20 cellular contexts compared by ENCODE assay signal in the genomic region with DNA sequence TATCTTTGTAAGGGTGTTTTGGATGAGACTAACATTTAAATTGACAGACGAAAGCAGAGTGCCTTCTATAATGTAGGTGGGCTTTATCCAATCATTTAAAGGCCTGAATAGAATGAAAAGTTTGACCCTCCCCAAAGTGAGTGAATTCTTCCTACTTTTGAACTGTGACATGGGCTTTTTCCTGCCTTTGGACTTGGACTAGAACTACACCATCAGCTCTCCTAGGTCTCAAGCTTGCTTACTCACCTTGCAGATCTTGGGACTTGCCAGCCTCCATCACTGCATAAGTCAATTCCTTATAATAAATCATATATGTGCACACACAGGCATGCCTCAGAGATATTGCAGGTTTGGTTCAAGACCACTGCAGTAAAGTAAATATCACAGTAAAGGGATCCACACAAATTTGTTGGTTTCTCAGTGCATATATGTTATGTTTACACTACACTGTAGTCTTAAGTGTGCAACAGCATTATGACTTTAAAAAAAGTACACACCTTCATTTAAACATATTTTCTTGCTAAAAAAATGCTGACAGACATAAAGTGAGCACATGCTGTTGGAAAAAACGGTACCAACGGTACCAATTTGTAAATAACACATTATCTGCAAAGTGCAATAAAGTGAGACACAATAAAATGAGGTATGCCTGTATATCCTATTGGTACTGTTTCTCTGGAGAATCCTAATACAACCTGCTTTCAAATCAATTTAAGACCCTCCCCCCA. TPM values are rescaled to one million over a fixed set of nuclear protein-coding genes. Genes with fewer than 3 reads are reported as not detected.
DNase-seq lines count a peak whose midpoint lies in the region; ATAC-seq, FAIRE-seq and TF ChIP-seq lines count a peak whose summit lies in the region.
"Had no signal": no experiment of that assay in that cellular context is flagged by ENCODE, and none has a peak within 500 bp of the region (broad histone marks: within the 10 kb centered on the region; RNA-seq: fewer than 3 reads in every experiment).

No MANE protein-coding gene starts in this region.

- H3K36me3 ChIP-seq in K562 (ENCODE audit: control insufficient read depth, insufficient read depth, low read length) (no peaks in the 10 kb centered on the region), right atrium auricular region (no peaks in the 10 kb centered on the region)
- H3K36me3 ChIP-seq: MG63, Peyer's patch had no signal

- H3K9me3 ChIP-seq in CD4-positive, alpha-beta T cell (ENCODE audit: control insufficient read depth, low read length): no peaks in the 10 kb centered on the region
- H3K9me3 ChIP-seq in K562 (replicated peaks; ENCODE audit: control insufficient read depth, insufficient read depth, low read depth, low read length) (no peaks in the 10 kb centered on the region), right atrium auricular region (no peaks in the 10 kb centered on the region)
- H3K9me3 ChIP-seq: MG63, Peyer's patch, SK-N-SH had no signal

- H2AFZ ChIP-seq in K562 (ENCODE audit: low read depth, low read length): no peak overlapping the region

- no peak overlapping the region for H3K9ac ChIP-seq in K562 (ENCODE audit: insufficient read depth in 1 of 2, low read depth in 2 of 2, low read length in 2 of 2)
- H3K9ac ChIP-seq: SK-N-SH had no signal

- H3K4me1 Mint-ChIP-seq in CD4-positive, alpha-beta T cell (ENCODE audit: low read depth): peaks cover 6% of the 10 kb centered on the region
- H3K4me1 Mint-ChIP-seq in type B pancreatic cell (ENCODE audit: unreplicated experiment): peaks cover 10% of the 10 kb centered on the region

- TF ChIP-seq EP300 in K562 (IDR thresholded peaks at IDR 0.05; ENCODE audit: low read length): no peak

- no peaks in the 10 kb centered on the region for H4K20me1 ChIP-seq in K562 (replicated peaks; ENCODE audit: control insufficient read depth, insufficient read depth, low read length)

- in situ Hi-C loops in G401 (cut with HindIII; ENCODE audit: low sequenced_read_pairs): no loop called here
- in situ Hi-C loops in K562 (cut with MboI): no loop called here

- peak overlapping the region; percentile 85 for H3K27ac Mint-ChIP-seq in CD4-positive, alpha-beta T cell
- peak overlapping the region; percentile 98 for H3K27ac Mint-ChIP-seq in type B pancreatic cell

- H3K9me1 ChIP-seq in K562 (ENCODE audit: control insufficient read depth, insufficient read depth, low read length): no peaks in the 10 kb centered on the region

- no peak for TF ChIP-seq POLR2A in K562 (conservative IDR thresholded peaks at IDR 0.05)

- TF ChIP-seq CTCF in CD4-positive, alpha-beta T cell (IDR thresholded peaks at IDR 0.05): no peak
- no peak for TF ChIP-seq CTCF in K562 (IDR thresholded peaks at IDR 0.05 in 2 of 3, conservative IDR thresholded peaks at IDR 0.05 in 1 of 3; ENCODE audit: insufficient read depth in 2 of 3, low read depth in 1 of 3, low read length in 3 of 3)
- TF ChIP-seq CTCF in type B pancreatic cell (conservative IDR thresholded peaks at IDR 0.05): no peak
- TF ChIP-seq CTCF in right atrium auricular region (IDR thresholded peaks at IDR 0.05): no peak

- no peak overlapping the region for H3K4me2 ChIP-seq in K562 (ENCODE audit: insufficient read depth, low read length)

- CTCF ChIA-PET in CD4-positive, alpha-beta T cell (lab: Charles Lee): interaction anchor here (2.6 kb wide), 1 partner anchor 10 kb away, joined by 6 read pairs; no protein-coding TSS in a partner anchor
- CTCF ChIA-PET in K562 (lab: Yijun Ruan, JAX; ENCODE audit: low intra/inter-chr PET ratio): no interaction called here

- H3K9me3 Mint-ChIP-seq in CD4-positive, alpha-beta T cell: no peaks in the 10 kb centered on the region
- H3K9me3 Mint-ChIP-seq in type B pancreatic cell: peaks cover 4% of the 10 kb centered on the region

- ATAC-seq in CD4-positive, alpha-beta T cell (ENCODE audit: poor library complexity): no peak
- ATAC-seq in K562: no peak
- no peak for ATAC-seq in GM18517 (IDR thresholded peaks at IDR 0.05; ENCODE audit: unreplicated experiment)

- H3K4me3 ChIP-seq in K562 (no peak overlapping the region), right atrium auricular region (no peak overlapping the region)

- H3K4me3 Mint-ChIP-seq in CD4-positive, alpha-beta T cell: peak overlapping the region; percentile 54
- H3K4me3 Mint-ChIP-seq in type B pancreatic cell: no peak overlapping the region

- WGBS in K562 (ENCODE audit: insufficient coverage, low coverage, missing lambda C conversion rate): 79% methylated on average over 3 of the region's 3 CpGs

- TF ChIP-seq RAD21 in K562 (CRISPR knock-in tag; conservative IDR thresholded peaks at IDR 0.05 in 1 of 2, IDR thresholded peaks at IDR 0.05 in 1 of 2): no peak

- H3K4me1 ChIP-seq in K562 (replicated peaks in 1 of 2; ENCODE audit: control insufficient read depth in 2 of 2, insufficient read depth in 2 of 2, low read length in 2 of 2): peaks cover 14 to 16% of the 10 kb centered on the region in 2 experiments
- H3K4me1 ChIP-seq in right atrium auricular region: peaks cover 0 to 8% of the 10 kb centered on the region in 2 donors

- BruUV-seq in K562 (replicated peaks; lab: Mats Ljungman, UMichigan): no TSS peak

- no peak for FAIRE-seq in K562 (lab: Jason Lieb, UNC)
- FAIRE-seq: GM12891, H1 had no signal

- intact Hi-C loops in CD4-positive, alpha-beta T cell (cut with DNase I, micrococcal nuclease): loop anchor here in 1 of 2 experiments (5.0 to 10.0 kb wide), 5 partner anchors 125 to 882 kb away; a partner anchor contains a TSS
- intact Hi-C loops in K562 (cut with micrococcal nuclease): loop anchor here (5.0 kb wide), 1 partner anchor 70 kb away; no protein-coding TSS in a partner anchor

- H3K27me3 Mint-ChIP-seq in CD4-positive, alpha-beta T cell: no peaks in the 10 kb centered on the region
- no peaks in the 10 kb centered on the region for H3K27me3 Mint-ChIP-seq in type B pancreatic cell

- DNase-seq in CD4-positive, alpha-beta T cell: no peak
- peak; percentile 13 for DNase-seq in G401 (ENCODE audit: low spot score)
- DNase-seq in K562 (ENCODE audit: extremely low read depth in 1 of 4, low spot score in 3 of 4): no peak
- no peak for DNase-seq in type B pancreatic cell (ENCODE audit: extremely low spot score, unreplicated experiment)
- DNase-seq in iPS-NIHi7 (ENCODE audit: extremely low spot score): no peak
- no peak for DNase-seq in right atrium auricular region (ENCODE audit: low spot score)
- DNase-seq: CD4-positive, alpha-beta memory T cell; DMS 273 treated with DMSO at 0.1 percent for 48 hours; GF-D8; Karpas-422; MG63; NCI-H1092; NCI-H146; NCI-H510A treated with DMSO at 0.1 percent for 48 hours; Peyer's patch; Right ventricle myocardium superior; SK-N-SH had no signal

- H3K27me3 ChIP-seq in CD4-positive, alpha-beta T cell (ENCODE audit: control insufficient read depth, insufficient read depth, low read length): no peaks in the 10 kb centered on the region
- H3K27me3 ChIP-seq in K562 (ENCODE audit: control insufficient read depth in 2 of 2, insufficient read depth in 2 of 2, low read length in 2 of 2): no peaks in the 10 kb centered on the region
- H3K27me3 ChIP-seq in right atrium auricular region: no peaks in the 10 kb centered on the region
- H3K27me3 ChIP-seq: MG63, Peyer's patch had no signal

- POLR2A ChIA-PET in CD4-positive, alpha-beta T cell (lab: Charles Lee): interaction anchor here (2.4 kb wide), 1 partner anchor 10 kb away, joined by 13 read pairs; no protein-coding TSS in a partner anchor
- POLR2A ChIA-PET in K562 (lab: Yijun Ruan, JAX): interaction anchor here (0.9 to 2.2 kb wide), 3 partner anchors 23 to 68 kb away, joined by 3 to 19 read pairs (median 3); a partner anchor contains a TSS

- no peaks in the 10 kb centered on the region; the same call in 2 of the 3 replicates for H3K79me2 ChIP-seq in K562 (ENCODE audit: control insufficient read depth, insufficient read depth, low read length)

- H3K27ac ChIP-seq in CD4-positive, alpha-beta T cell (ENCODE audit: low read depth, low read length): no peak overlapping the region
- no peak overlapping the region for H3K27ac ChIP-seq in K562 (ENCODE audit: extremely low read depth, low read depth, low read length)
- no peak overlapping the region for H3K27ac ChIP-seq in right atrium auricular region

- no peaks in the 10 kb centered on the region for H3K36me3 Mint-ChIP-seq in CD4-positive, alpha-beta T cell (ENCODE audit: low read depth)
- no peaks in the 10 kb centered on the region for H3K36me3 Mint-ChIP-seq in type B pancreatic cell
- H3K36me3 Mint-ChIP-seq: CD4-positive, alpha-beta memory T cell had no signal

TF ChIP-seq in K562, 482 proteins besides CTCF, POLR2A, EP300 and RAD21 (continues in another document):
- no peak for TF ChIP-seq ETV5 (CRISPR knock-in tag; IDR thresholded peaks at IDR 0.05; ENCODE audit: low read depth)
- TF ChIP-seq, protein P1, sequence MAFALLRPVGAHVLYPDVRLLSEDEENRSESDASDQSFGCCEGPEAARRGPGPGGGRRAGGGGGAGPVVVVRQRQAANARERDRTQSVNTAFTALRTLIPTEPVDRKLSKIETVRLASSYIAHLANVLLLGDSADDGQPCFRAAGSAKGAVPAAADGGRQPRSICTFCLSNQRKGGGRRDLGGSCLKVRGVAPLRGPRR (CRISPR knock-in tag; IDR thresholded peaks at IDR 0.05): no peak

RNA-seq across cellular contexts. Expression of a gene that starts 51.6 kb away (rescaled TPM):
- total RNA-seq in CD4-positive, alpha-beta T cell: 10 to 100 TPM; 10.4 to 12.7 TPM
- total RNA-seq in G401 (2014; rRNA removed; shearing (Covaris generic)): 51.7 and 59.9 TPM in 2 replicates
- 31.4 and 31.5 TPM in 2 replicates for total RNA-seq in K562 (2011; cell fraction: chromatin; rRNA removed; ENCODE audit: low replicate concordance)
- 21.5 and 24.3 TPM in 2 replicates for total RNA-seq in K562 (2011; cell fraction: nucleolus; rRNA removed)
- 32.1 and 39.3 TPM in 2 replicates for total RNA-seq in K562 (2011; cell fraction: nucleoplasm; rRNA removed)
- 17.2 and 19.8 TPM in 2 replicates for total RNA-seq in K562 (2014; rRNA removed)
- 25.9 and 32.7 TPM in 2 replicates for total RNA-seq in K562 (2014; rRNA removed; fragmentation: Illumina TruSeq; extraction: Trizol)
- 2.9 and 3.5 TPM in 2 replicates for total RNA-seq in K562 (2015; rRNA removed; fragmentation: Illumina TruSeq; extraction: Trizol)
- 21.8 and 27.6 TPM in 2 replicates for total RNA-seq in K562 (2021)
- polyA plus RNA-seq in K562 (2011; rRNA removed): 12.0 and 13.2 TPM in 2 replicates
- polyA plus RNA-seq in K562 (2011; cell fraction: cytosol; rRNA removed): 5.6 and 9.8 TPM in 2 replicates
- polyA plus RNA-seq in K562 (2011; cell fraction: nucleus; rRNA removed): 15.2 and 16.0 TPM in 2 replicates
- 10.8 and 39.2 TPM in 2 replicates for polyA plus RNA-seq in K562 (2012)
- polyA plus RNA-seq in K562 (2014; fragmentation: Illumina TruSeq; extraction: Trizol): 27.6 and 32.0 TPM in 2 replicates
- 1 to 10 TPM; 6.1 to 6.8 TPM for polyA plus RNA-seq in K562 (2014; fragmentation: Nextera tagmentation; extraction: Ambion mirVana)
- polyA plus RNA-seq in K562 (2014; rRNA removed): 26.2 and 28.2 TPM in 2 replicates
- 12.2 and 14.3 TPM in 2 replicates for polyA minus RNA-seq in K562 (2011; rRNA and poly(A)+ RNA removed)
- 4.9 and 7.1 TPM in 2 replicates for polyA minus RNA-seq in K562 (2011; cell fraction: cytosol; rRNA and poly(A)+ RNA removed)
- 14.4 and 22.3 TPM in 2 replicates for polyA minus RNA-seq in K562 (2011; cell fraction: nucleus; rRNA and poly(A)+ RNA removed)
- total RNA-seq in type B pancreatic cell (ENCODE audit: low replicate concordance): 23.9 and 117 TPM in 2 replicates
- 10 to 100 TPM; 12.6 to 27.6 TPM for total RNA-seq in right atrium auricular region
